In the genomic region with DNA sequence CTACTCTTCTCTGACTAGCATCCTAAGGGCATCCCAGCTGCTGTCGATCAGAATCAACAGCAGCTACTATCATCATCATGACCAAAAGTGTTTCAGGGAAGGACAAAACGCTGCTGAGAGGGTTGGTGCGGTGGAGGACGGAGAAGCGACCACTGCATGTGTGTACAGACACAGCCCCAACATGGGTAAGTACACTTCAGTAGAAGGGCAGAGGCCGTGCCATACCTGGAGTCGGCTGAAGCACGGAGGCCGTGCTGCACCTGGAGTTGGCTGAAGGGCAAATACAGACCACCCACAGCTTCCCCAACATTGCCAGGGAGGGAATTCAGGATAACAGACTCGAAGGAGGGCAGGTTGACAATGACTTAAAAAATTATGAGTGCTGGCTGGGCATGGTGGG, we compare ENCODE assay signal across 19 cellular contexts. TPM values are rescaled to one million over a fixed set of nuclear protein-coding genes. Genes with fewer than 3 reads are reported as not detected.
DNase-seq lines count a peak whose midpoint lies in the region; ATAC-seq and TF ChIP-seq lines count a peak whose summit lies in the region.
"Had no signal": no experiment of that assay in that cellular context is flagged by ENCODE, and none has a peak within 500 bp of the region (broad histone marks: within the 10 kb centered on the region; RNA-seq: fewer than 3 reads in every experiment).

No MANE protein-coding gene starts in this region.

- H3K4me1 Mint-ChIP-seq in chondrocyte (ENCODE audit: low read depth), result peaks cover 6% of the 10 kb centered on the region

- no peaks in the 10 kb centered on the region for H3K27me3 Mint-ChIP-seq in chondrocyte (ENCODE audit: low read depth)
- H3K27me3 Mint-ChIP-seq: CD4-positive, CD25-positive, alpha-beta regulatory T cell had no signal

- peak overlapping the region; percentile 13 for H3K27ac Mint-ChIP-seq in chondrocyte (ENCODE audit: unreplicated experiment)

- in situ Hi-C loops in gastrocnemius medialis (cut with MboI; ENCODE audit: low sequenced_read_pairs in 4 of 4), result no loop called here

- intact Hi-C loops in left ventricle myocardium inferior (cut with micrococcal nuclease) (no loop called here), Right ventricle myocardium inferior (cut with DNase I) (no loop called here), gastrocnemius medialis (cut with DNase I; ENCODE audit: low total_unique reads) (no loop called here)

- H3K9me3 ChIP-seq in left ventricle myocardium inferior (replicated peaks), result no peaks in the 10 kb centered on the region
- no peaks in the 10 kb centered on the region for H3K9me3 ChIP-seq in gastrocnemius medialis

- TF ChIP-seq POLR2A in gastrocnemius medialis (IDR thresholded peaks at IDR 0.05), result no peak

- DNase-seq in left ventricle myocardium inferior (no peak), Right ventricle myocardium inferior (ENCODE audit: missing footprints) (no peak), chondrocyte (ENCODE audit: low spot score) (no peak), gastrocnemius medialis (no peak), DMS53 treated with DMSO at 0.1 percent for 48 hours (lab: John Stamatoyannopoulos, UW; ENCODE audit: unreplicated experiment) (no peak), NCI-H128 (lab: John Stamatoyannopoulos, UW; ENCODE audit: unreplicated experiment) (no peak), iPS-NIHi7 (ENCODE audit: extremely low spot score) (no peak)
- DNase-seq: CD4-positive, CD25-positive, alpha-beta regulatory T cell; DMS153; NCI-H1048; NCI-H1436 treated with DMSO at 0.1 percent for 48 hours; NCI-H187 treated with DMSO at 0.1 percent for 48 hours; NCI-H2107; NCI-H524; PC-9; RPMI8226; SIG-M5 had no signal

- H3K36me3 ChIP-seq in left ventricle myocardium inferior (peaks cover 10% of the 10 kb centered on the region), gastrocnemius medialis (no peaks in the 10 kb centered on the region)

- ATAC-seq in Right ventricle myocardium inferior (no peak), gastrocnemius medialis (no peak)
- ATAC-seq: SK-N-SH treated with all-trans-retinoic acid at 6 μM for 48 hours had no signal

- H3K4me1 ChIP-seq in left ventricle myocardium inferior (peaks cover 26% of the 10 kb centered on the region), gastrocnemius medialis (peaks cover 14 to 16% of the 10 kb centered on the region in 2 donors)

- H3K27ac ChIP-seq in left ventricle myocardium inferior (replicated peaks), result peak overlapping the region; percentile 85
- H3K27ac ChIP-seq in gastrocnemius medialis, result peak overlapping the region; percentile 88 to 96 (median 94)
- H3K27ac ChIP-seq: HL-60, PC-9 had no signal

- H3K9me3 Mint-ChIP-seq in chondrocyte (ENCODE audit: low read depth), result no peaks in the 10 kb centered on the region
- H3K9me3 Mint-ChIP-seq: CD4-positive, CD25-positive, alpha-beta regulatory T cell had no signal

- peaks cover 6% of the 10 kb centered on the region for H3K36me3 Mint-ChIP-seq in chondrocyte (ENCODE audit: low read depth)

- TF ChIP-seq CTCF in left ventricle myocardium inferior (IDR thresholded peaks at IDR 0.05; ENCODE audit: borderline replicate concordance), result no peak
- TF ChIP-seq CTCF in chondrocyte (IDR thresholded peaks at IDR 0.05), result no peak
- TF ChIP-seq CTCF in gastrocnemius medialis (IDR thresholded peaks at IDR 0.05 in 4 of 5, conservative IDR thresholded peaks at IDR 0.05 in 1 of 5), result no peak

- no peak overlapping the region for H3K4me3 Mint-ChIP-seq in chondrocyte (ENCODE audit: unreplicated experiment)

- no peak overlapping the region for H3K4me3 ChIP-seq in left ventricle myocardium inferior
- no peak overlapping the region for H3K4me3 ChIP-seq in gastrocnemius medialis
- H3K4me3 ChIP-seq: PC-9 had no signal

- no peaks in the 10 kb centered on the region for H3K27me3 ChIP-seq in left ventricle myocardium inferior (ENCODE audit: low read depth)
- H3K27me3 ChIP-seq in gastrocnemius medialis, result no peaks in the 10 kb centered on the region

RNA-seq across cellular contexts. Expression of gene FAM220A, which starts 8.5 kb away (rescaled TPM):
- total RNA-seq in left ventricle myocardium inferior (24.4 TPM), Right ventricle myocardium inferior (30.4 TPM), chondrocyte (30.8 to 39.0 TPM (median 32.2 TPM) in 3 replicates), gastrocnemius medialis (10 to 100 TPM; 40.3 to 61.1 (median 50.8) TPM)

RNA-seq across cellular contexts. Expression of gene RAC1, which starts 34.1 kb away (rescaled TPM):
- total RNA-seq in left ventricle myocardium inferior (135 TPM), Right ventricle myocardium inferior (146 TPM), chondrocyte (224 to 293 TPM (median 282 TPM) in 3 replicates), gastrocnemius medialis (100 to 1,000 TPM in 2 of 4 donors, 10 to 100 TPM in 2; 75.2 to 168 (median 111) TPM)
